8 cellular contexts compared by ENCODE assay signal in the genomic region with DNA sequence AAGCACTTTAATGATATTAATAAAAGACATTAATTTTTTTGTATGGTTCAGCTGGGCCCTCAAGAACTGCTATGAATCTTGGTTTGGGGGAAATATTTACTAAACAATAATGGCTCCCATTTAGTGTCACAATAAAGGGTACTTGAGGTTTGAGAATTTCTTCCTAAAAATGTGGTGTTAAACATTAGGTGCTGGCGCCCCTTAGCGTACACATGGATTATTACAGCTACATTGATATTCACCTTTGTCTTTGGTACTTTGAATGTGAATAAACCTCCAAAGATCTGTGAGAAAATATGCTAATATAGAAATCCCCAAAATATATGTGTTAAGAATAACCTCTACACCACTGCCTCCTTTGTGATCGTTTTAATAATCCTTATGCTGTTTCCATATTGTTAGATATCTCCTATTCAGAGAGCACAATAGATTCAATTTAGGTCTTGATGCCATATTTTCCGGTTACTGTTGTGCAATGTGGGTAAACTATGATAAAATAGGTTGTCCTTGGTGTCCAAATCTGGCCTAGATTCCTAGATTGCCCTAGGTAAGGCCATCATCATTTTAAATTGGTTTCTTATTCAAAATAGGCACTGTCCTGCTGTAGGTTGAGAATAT.
DNase-seq lines count a peak whose midpoint lies in the region; ATAC-seq and TF ChIP-seq lines count a peak whose summit lies in the region.

No MANE protein-coding gene starts in this region.

- DNase-seq in M059J (ENCODE audit: low read depth) (peak; percentile 23), RKO (ENCODE audit: low spot score) (peak; percentile 53), esophagus muscularis mucosa (ENCODE audit: extremely low spot score) (no peak), progenitor cell of endocrine pancreas (ENCODE audit: low spot score, unreplicated experiment) (no peak), activated gamma-delta T cell (lab: John Stamatoyannopoulos, UW) (no peak)

- H3K36me3 Mint-ChIP-seq in progenitor cell of endocrine pancreas (ENCODE audit: insufficient read depth), result no peaks in the 10 kb centered on the region

- no peak overlapping the region for H3K27ac ChIP-seq in C4-2B
- no peak overlapping the region for H3K27ac ChIP-seq in esophagus muscularis mucosa (replicated peaks in 1 of 4)

- no peaks in the 10 kb centered on the region for H3K27me3 Mint-ChIP-seq in progenitor cell of endocrine pancreas

- no peak overlapping the region for H3K27ac Mint-ChIP-seq in progenitor cell of endocrine pancreas

- no peak overlapping the region for H3K4me3 Mint-ChIP-seq in progenitor cell of endocrine pancreas (ENCODE audit: low read depth)

- no peaks in the 10 kb centered on the region for H3K9me3 ChIP-seq in esophagus muscularis mucosa

- no peaks in the 10 kb centered on the region for H3K36me3 ChIP-seq in esophagus muscularis mucosa

- no peaks in the 10 kb centered on the region for H3K9me3 Mint-ChIP-seq in progenitor cell of endocrine pancreas (ENCODE audit: low read depth)

- TF ChIP-seq EP300 in esophagus muscularis mucosa (IDR thresholded peaks at IDR 0.05), result no peak

- TF ChIP-seq CTCF in C4-2B (conservative IDR thresholded peaks at IDR 0.05) (peak; percentile 93), esophagus muscularis mucosa (IDR thresholded peaks at IDR 0.05) (peak; percentile 58 to 75 (median 63)), progenitor cell of endocrine pancreas (IDR thresholded peaks at IDR 0.05; ENCODE audit: unreplicated experiment) (peak; percentile 87)

- intact Hi-C loops in esophagus muscularis mucosa (cut with DNase I), result loop anchor here (10.0 kb wide), 1 partner anchor 561 kb away; no protein-coding TSS in a partner anchor

- TF ChIP-seq POLR2A in esophagus muscularis mucosa (IDR thresholded peaks at IDR 0.05; ENCODE audit: low read depth), result no peak

- H3K27me3 ChIP-seq in esophagus muscularis mucosa, result no peaks in the 10 kb centered on the region

- peak; percentile 70 for ATAC-seq in GM18861 (IDR thresholded peaks at IDR 0.05; ENCODE audit: unreplicated experiment)
- ATAC-seq in HG02840 (IDR thresholded peaks at IDR 0.05; ENCODE audit: low FRiP score, unreplicated experiment), result no peak

- H3K4me1 ChIP-seq in esophagus muscularis mucosa, result no peaks in the 10 kb centered on the region

- WGBS in esophagus muscularis mucosa, result 23% methylated on average over 4 of the region's 4 CpGs

- H3K4me1 Mint-ChIP-seq in progenitor cell of endocrine pancreas (ENCODE audit: low read depth), result no peaks in the 10 kb centered on the region

- no peak overlapping the region for H3K4me3 ChIP-seq in esophagus muscularis mucosa

Comparison
In these comparisons a context has a peak if more than half of its experiments do, and no peak if none do; other contexts are left out.
1. DNase-seq: peak in M059J (single experiment) and RKO (single experiment); none in esophagus muscularis mucosa (single experiment), progenitor cell of endocrine pancreas (single experiment) and activated gamma-delta T cell (single experiment).
2. Peak in every context shown above with its lines, with median percentiles within 50 percentile points of each other: CTCF ChIP-seq.